Comparison of ENCODE assay signal across 25 cellular contexts in genomic region chr5:4570047-4571015, GRCh38.
DNase-seq lines count a peak whose midpoint lies in the region; ATAC-seq, FAIRE-seq and TF ChIP-seq lines count a peak whose summit lies in the region.
"Had no signal": no experiment of that assay in that cellular context is flagged by ENCODE, and none has a peak within 500 bp of the region (broad histone marks: within the 10 kb centered on the region; RNA-seq: fewer than 3 reads in every experiment).

No MANE protein-coding gene starts in this region.

- H3K27ac ChIP-seq in HepG2 (ENCODE audit: extremely low read length, insufficient read depth, low read length) (no peak overlapping the region), right lobe of liver (no peak overlapping the region), H1 (ENCODE audit: low read depth, low read length) (no peak overlapping the region), A673 (ENCODE audit: low read depth, low read length, poor library complexity, severe bottlenecking) (no peak overlapping the region)
- H3K27ac ChIP-seq: heart left ventricle, left ventricle myocardium inferior, right atrium auricular region, RWPE1 had no signal

- no peaks in the 10 kb centered on the region for H4K20me1 ChIP-seq in HepG2 (ENCODE audit: insufficient read depth, low read length)
- H4K20me1 ChIP-seq in H1 (replicated peaks in 1 of 2; ENCODE audit: control insufficient read depth in 1 of 2, insufficient read depth in 2 of 2, low read length in 2 of 2), result no peaks in the 10 kb centered on the region

- H3K4me3 Mint-ChIP-seq in mesothelial cell of epicardium, result no peak overlapping the region
- H3K4me3 Mint-ChIP-seq in CD14-positive monocyte, result no peak overlapping the region
- H3K4me3 Mint-ChIP-seq: activated CD4-positive, alpha-beta memory T cell treated with anti-CD3 and anti-CD28 coated beads, Interleukin-2, amount 10 ng/mL, durations not matched to agents 7 days and 5 days; effector memory CD8-positive, alpha-beta T cell had no signal

- no peaks in the 10 kb centered on the region for H3K23me2 ChIP-seq in H1 (ENCODE audit: low read depth, low read length)

- H3K79me2 ChIP-seq in HepG2 (ENCODE audit: insufficient read depth, low read length) (no peaks in the 10 kb centered on the region), H1 (ENCODE audit: control insufficient read depth in 1 of 2, insufficient read depth in 2 of 2, low read length in 2 of 2) (no peaks in the 10 kb centered on the region)

- DNase-seq in HepG2 (ENCODE audit: low spot score) (peak; percentile 52), right lobe of liver (no peak), H1 (ENCODE audit: low read depth in 1 of 2, low spot score in 2 of 2) (no peak), mesothelial cell of epicardium (ENCODE audit: low spot score in 2 of 2, unreplicated experiment in 2 of 2) (no peak), T-helper 1 cell (no peak), A673 (ENCODE audit: low spot score) (no peak), CD14-positive monocyte (ENCODE audit: low spot score) (no peak)
- DNase-seq: activated CD4-positive, alpha-beta memory T cell treated with anti-CD3 and anti-CD28 coated beads, Interleukin-2, amount 10 ng/mL, durations not matched to agents 7 days and 5 days; activated effector memory CD4-positive, alpha-beta T cell treated with anti-CD3 and anti-CD28 coated beads, Interleukin-2, amount 50 U/mL, for 16 hours; Caco-2; effector memory CD8-positive, alpha-beta T cell; EL; heart left ventricle; left ventricle myocardium inferior; NCI-H1694; NCI-H526 treated with DMSO at 0.1 percent for 48 hours; occipital lobe; stimulated activated CD4-positive, alpha-beta T cell treated with anti-CD3 and anti-CD28 coated beads, Interleukin-12 subunit alpha, Interleukin-12 subunit beta, amount 100 ng/mL, for 4 hours; stimulated activated CD4-positive, alpha-beta T cell treated with anti-CD3 and anti-CD28 coated beads, Interleukin-4, amount 100 ng/mL, for 4 hours; stimulated activated naive CD8-positive, alpha-beta T cell treated with anti-CD3 and anti-CD28 coated beads, Interleukin-15, Interleukin-2, amounts not matched to agents 100 U/mL and 50 U/mL, for 24 hours had no signal

- H3K9ac ChIP-seq in HepG2 (ENCODE audit: insufficient read depth, low read depth, low read length), result no peak overlapping the region
- H3K9ac ChIP-seq in H1 (replicated peaks in 1 of 4; ENCODE audit: extremely low read depth in 1 of 4, low read depth in 3 of 4, low read length in 3 of 4), result no peak overlapping the region

- ATAC-seq in HepG2 (no peak), right lobe of liver (no peak), HG03196 (IDR thresholded peaks at IDR 0.05; ENCODE audit: unreplicated experiment) (no peak)
- ATAC-seq: activated CD4-positive, CD25-positive, alpha-beta regulatory T cell treated with anti-CD3 and anti-CD28 coated beads, Interleukin-2, amount 50 U/mL, for 24 hours; effector memory CD8-positive, alpha-beta T cell; heart left ventricle; stimulated activated naive CD8-positive, alpha-beta T cell treated with anti-CD3 and anti-CD28 coated beads, Interleukin-15, Interleukin-2, amounts not matched to agents 100 U/mL and 50 U/mL, for 24 hours had no signal

- no peaks in the 10 kb centered on the region for H3K79me1 ChIP-seq in H1 (ENCODE audit: low read depth, low read length)

- peaks cover 3% of the 10 kb centered on the region for H3K36me3 Mint-ChIP-seq in mesothelial cell of epicardium
- H3K36me3 Mint-ChIP-seq in CD14-positive monocyte, result no peaks in the 10 kb centered on the region

- H3K4me1 ChIP-seq in HepG2 (ENCODE audit: insufficient read depth, low read length) (no peaks in the 10 kb centered on the region), right lobe of liver (no peaks in the 10 kb centered on the region), H1 (replicated peaks in 1 of 4; ENCODE audit: control insufficient read depth in 3 of 4, insufficient read depth in 4 of 4, low read length in 3 of 4) (peaks cover 0 to 7% (median 2%) of the 10 kb centered on the region in 4 experiments; a peak in 5 of 7 replicates), A673 (ENCODE audit: insufficient read depth, low read length, poor library complexity, severe bottlenecking) (no peaks in the 10 kb centered on the region)
- H3K4me1 ChIP-seq: Caco-2, heart left ventricle, left ventricle myocardium inferior, right atrium auricular region had no signal

- no peak overlapping the region for H4K8ac ChIP-seq in H1 (ENCODE audit: extremely low read depth, insufficient read depth, low read length)

- H3K4me1 Mint-ChIP-seq in mesothelial cell of epicardium (peaks cover 19% of the 10 kb centered on the region), CD14-positive monocyte (no peaks in the 10 kb centered on the region)
- H3K4me1 Mint-ChIP-seq: activated CD4-positive, alpha-beta memory T cell treated with anti-CD3 and anti-CD28 coated beads, Interleukin-2, amount 10 ng/mL, durations not matched to agents 7 days and 5 days had no signal

- peaks cover 71% of the 10 kb centered on the region for H3K9me3 ChIP-seq in HepG2 (ENCODE audit: low read length)
- no peaks in the 10 kb centered on the region for H3K9me3 ChIP-seq in right lobe of liver
- no peaks in the 10 kb centered on the region; a peak in 1 of 4 replicates for H3K9me3 ChIP-seq in H1 (ENCODE audit: insufficient read depth in 2 of 2, low read depth in 1 of 2, low read length in 1 of 2)
- peaks cover 26% of the 10 kb centered on the region for H3K9me3 ChIP-seq in A673 (ENCODE audit: low read depth, low read length, poor library complexity, severe bottlenecking)

- no peak overlapping the region for H2BK20ac ChIP-seq in H1 (ENCODE audit: low read length)

- H3K27me3 ChIP-seq in HepG2 (ENCODE audit: control insufficient read depth in 1 of 2, insufficient read depth in 2 of 2, low read length in 2 of 2) (no peaks in the 10 kb centered on the region), right lobe of liver (no peaks in the 10 kb centered on the region), H1 (replicated peaks in 1 of 4; ENCODE audit: control insufficient read depth in 3 of 4, extremely low read depth in 1 of 4, insufficient read depth in 3 of 4, low read length in 3 of 4) (no peaks in the 10 kb centered on the region), A673 (replicated peaks; ENCODE audit: insufficient read depth, low read depth, low read length, poor library complexity) (no peaks in the 10 kb centered on the region)
- H3K27me3 ChIP-seq: heart left ventricle, right atrium auricular region had no signal

- in situ Hi-C loops in HepG2 (cut with HindIII; ENCODE audit: extremely low pct_ligation_motif_present, low pct_unique_long_range_greater_than_20kb), result no loop called here

- no peak overlapping the region for H2BK15ac ChIP-seq in H1 (ENCODE audit: low read length)

- TF ChIP-seq EP300 in HepG2 (IDR thresholded peaks at IDR 0.05; ENCODE audit: low read depth in 2 of 2, low read length in 2 of 2), result no peak
- no peak for TF ChIP-seq EP300 in HepG2 (CRISPR knock-in tag; IDR thresholded peaks at IDR 0.05; ENCODE audit: borderline replicate concordance)
- no peak for TF ChIP-seq EP300 in H1 (IDR thresholded peaks at IDR 0.05; ENCODE audit: borderline replicate concordance in 1 of 2, low read depth in 2 of 2, low read length in 2 of 2)

- CTCF ChIA-PET in HepG2 (lab: Yijun Ruan, JAX; ENCODE audit: low intra/inter-chr PET ratio, low total read pairs) (no interaction called here), H1 (lab: Charles Lee; ENCODE audit: partially characterized antibody) (no interaction called here), A673 (lab: Charles Lee) (no interaction called here)

- H3K4ac ChIP-seq in H1 (replicated peaks; ENCODE audit: insufficient read length, low read depth, low read length), result no peak overlapping the region

- no peak overlapping the region for H2BK5ac ChIP-seq in H1 (ENCODE audit: low read depth, low read length)

- TF ChIP-seq CTCF in HepG2 (CRISPR knock-in tag; IDR thresholded peaks at IDR 0.05) (no peak), right lobe of liver (IDR thresholded peaks at IDR 0.05) (no peak), H1 (IDR thresholded peaks at IDR 0.05; ENCODE audit: control extremely low read depth in 1 of 3, insufficient read depth in 1 of 3, low read depth in 1 of 3, low read length in 3 of 3) (no peak), mesothelial cell of epicardium (IDR thresholded peaks at IDR 0.05; ENCODE audit: unreplicated experiment) (no peak), A673 (conservative IDR thresholded peaks at IDR 0.05; ENCODE audit: low read depth, low read length) (no peak), CD14-positive monocyte (IDR thresholded peaks at IDR 0.05) (no peak)

- TF ChIP-seq POLR2A in HepG2 (IDR thresholded peaks at IDR 0.05; ENCODE audit: insufficient read depth in 1 of 2, low read depth in 2 of 2, low read length in 2 of 2), result no peak
- TF ChIP-seq POLR2A in right lobe of liver (IDR thresholded peaks at IDR 0.05), result no peak
- TF ChIP-seq POLR2A in H1 (IDR thresholded peaks at IDR 0.05; ENCODE audit: control extremely low read depth in 1 of 2, low read depth in 2 of 2, low read length in 2 of 2), result no peak

- 0 out of 2 replicates have a peak overlapping the region, but pooled peaks have one; percentile 31 for H2BK12ac ChIP-seq in H1 (ENCODE audit: low read depth, low read length)

- POLR2A ChIA-PET in HepG2 (lab: Yijun Ruan, JAX) (no interaction called here), H1 (lab: Charles Lee; ENCODE audit: partially characterized antibody) (interaction anchor here (0.8 kb wide), 1 partner anchor 1465 kb away, joined by 3 read pairs; no protein-coding TSS in a partner anchor), A673 (lab: Charles Lee; ENCODE audit: low non-redundant PET) (no interaction called here)

- no peak overlapping the region for H3K14ac ChIP-seq in H1 (ENCODE audit: insufficient read length)

- H4K5ac ChIP-seq in H1 (ENCODE audit: insufficient read length, low read depth, low read length), result no peak overlapping the region

- H3K9me3 Mint-ChIP-seq in mesothelial cell of epicardium (peaks cover 14% of the 10 kb centered on the region), CD14-positive monocyte (peaks cover 0 to 7% (median 1%) of the 10 kb centered on the region in 7 donors)

- no peak overlapping the region for H3K23ac ChIP-seq in H1 (ENCODE audit: insufficient read length)

- no peak overlapping the region for H3K4me2 ChIP-seq in HepG2 (ENCODE audit: low read depth, low read length)
- no peak overlapping the region for H3K4me2 ChIP-seq in H1 (ENCODE audit: insufficient read depth in 1 of 2, low read depth in 2 of 2, low read length in 2 of 2)

- intact Hi-C loops in HepG2 (cut with micrococcal nuclease; ENCODE audit: unreplicated experiment), result no loop called here
- intact Hi-C loops in right lobe of liver (cut with DNase I), result no loop called here
- intact Hi-C loops in A673 (cut with micrococcal nuclease; ENCODE audit: unreplicated experiment), result no loop called here
- intact Hi-C loops in CD14-positive monocyte (cut with micrococcal nuclease), result no loop called here

- H2AK5ac ChIP-seq in H1 (ENCODE audit: low read depth, low read length), result no peak overlapping the region

- H3K27ac Mint-ChIP-seq in mesothelial cell of epicardium (peak overlapping the region; percentile 11), CD14-positive monocyte (no peak overlapping the region)
- H3K27ac Mint-ChIP-seq: activated CD4-positive, alpha-beta memory T cell treated with anti-CD3 and anti-CD28 coated beads, Interleukin-2, amount 10 ng/mL, durations not matched to agents 7 days and 5 days; effector memory CD8-positive, alpha-beta T cell had no signal

- WGBS in HepG2 (ENCODE audit: low lambda C conversion rate), result 5% methylated on average over 5 of the region's 5 CpGs
- 64% methylated on average over 5 of the region's 5 CpGs for WGBS in right lobe of liver (ENCODE audit: insufficient coverage, low coverage, low lambda C conversion rate, missing lambda C conversion rate)
- WGBS in H1 (ENCODE audit: extremely low coverage in 1 of 2, insufficient coverage in 1 of 2, insufficient read length in 1 of 2, insufficient replicate concordance in 2 of 2, low coverage in 1 of 2, low lambda C conversion rate in 2 of 2, missing lambda C conversion rate in 1 of 2), 2 experiments, result 72% methylated on average over 5 of the region's 5 CpGs; no CpG with 5 or more reads in 1 of the 2 experiments

- BruUV-seq in HepG2 (replicated peaks; lab: Mats Ljungman, UMichigan) (no TSS peak), A673 (replicated peaks; lab: Mats Ljungman, UMichigan) (no TSS peak)

- no peak overlapping the region for H2AFZ ChIP-seq in HepG2 (ENCODE audit: low read length)
- H2AFZ ChIP-seq in H1 (ENCODE audit: low read length), result no peak overlapping the region

- TF ChIP-seq RAD21 in HepG2 (CRISPR knock-in tag; IDR thresholded peaks at IDR 0.05), result no peak
- no peak for TF ChIP-seq RAD21 in H1 (IDR thresholded peaks at IDR 0.05 in 1 of 2, conservative IDR thresholded peaks at IDR 0.05 in 1 of 2; ENCODE audit: low read depth in 2 of 2, low read length in 2 of 2)

- H3K36me3 ChIP-seq in HepG2 (replicated peaks in 1 of 2; ENCODE audit: control insufficient read depth in 1 of 2, insufficient read depth in 2 of 2, low read length in 2 of 2), result no peaks in the 10 kb centered on the region
- no peaks in the 10 kb centered on the region for H3K36me3 ChIP-seq in right lobe of liver
- H3K36me3 ChIP-seq in H1 (ENCODE audit: control insufficient read depth in 2 of 4, insufficient read depth in 4 of 4, low read length in 3 of 4), result no peaks in the 10 kb centered on the region
- H3K36me3 ChIP-seq in A673 (ENCODE audit: insufficient read depth, low read length, poor library complexity, severe bottlenecking), result no peaks in the 10 kb centered on the region
- H3K36me3 ChIP-seq: heart left ventricle, left ventricle myocardium inferior, right atrium auricular region had no signal

- H4K91ac ChIP-seq in H1 (replicated peaks; ENCODE audit: insufficient read length, low read length), result no peak overlapping the region

- no peaks in the 10 kb centered on the region for H3K27me3 Mint-ChIP-seq in mesothelial cell of epicardium (ENCODE audit: low read depth)
- H3K27me3 Mint-ChIP-seq in CD14-positive monocyte (ENCODE audit: low read depth in 3 of 3), result peaks cover 0 to 1% (median 0%) of the 10 kb centered on the region in 3 donors
- H3K27me3 Mint-ChIP-seq: activated CD4-positive, alpha-beta memory T cell treated with anti-CD3 and anti-CD28 coated beads, Interleukin-2, amount 10 ng/mL, durations not matched to agents 7 days and 5 days; effector memory CD8-positive, alpha-beta T cell had no signal

- FAIRE-seq in HepG2 (lab: Jason Lieb, UNC) (no peak), H1 (lab: Jason Lieb, UNC) (no peak)
- FAIRE-seq: GM19239 had no signal

- H3K4me3 ChIP-seq in HepG2 (replicated peaks in 1 of 3; ENCODE audit: insufficient read depth in 1 of 3, low read depth in 2 of 3, low read length in 3 of 3) (no peak overlapping the region), right lobe of liver (no peak overlapping the region), H1 (ENCODE audit: extremely low read depth in 1 of 4, insufficient read depth in 2 of 4, low read depth in 3 of 4, low read length in 4 of 4) (no peak overlapping the region), A673 (ENCODE audit: low read depth, low read length, poor library complexity, severe bottlenecking) (no peak overlapping the region)
- H3K4me3 ChIP-seq: heart left ventricle, left ventricle myocardium inferior, right atrium auricular region had no signal

- no peak overlapping the region for H3K56ac ChIP-seq in H1 (replicated peaks; ENCODE audit: insufficient read length, low read depth, low read length)

- H2BK120ac ChIP-seq in H1 (replicated peaks; ENCODE audit: low read depth, low read length), result no peak overlapping the region

- no peak overlapping the region for H3K18ac ChIP-seq in H1 (ENCODE audit: extremely low read depth, low read length)
